ENCODE assay signal across 13 cellular contexts in genomic region chr13:36288794-36289391, GRCh38. TPM values are rescaled to one million over a fixed set of nuclear protein-coding genes. Genes with fewer than 3 reads are reported as not detected.
"Had no signal": no experiment of that assay in that cellular context is flagged by ENCODE, and none has a peak within 500 bp of the region (broad histone marks: within the 10 kb centered on the region; RNA-seq: fewer than 3 reads in every experiment).

No MANE protein-coding gene starts in this region.

- H3K9me3 ChIP-seq: suprapubic skin had no signal

- H3K27ac Mint-ChIP-seq: activated CD4-positive, alpha-beta T cell treated with anti-CD3 and anti-CD28 coated beads, Interleukin-2, amount 10 ng/mL, durations not matched to agents 7 days and 5 days; activated naive CD4-positive, alpha-beta T cell treated with anti-CD3 and anti-CD28 coated beads for 36 hours; nephron progenitor cell; type B pancreatic cell; WTC11 had no signal

- H3K4me1 Mint-ChIP-seq: activated CD4-positive, alpha-beta T cell treated with anti-CD3 and anti-CD28 coated beads, Interleukin-2, amount 10 ng/mL, durations not matched to agents 7 days and 5 days; nephron progenitor cell had no signal

- H3K36me3 ChIP-seq: suprapubic skin had no signal

- H3K4me3 Mint-ChIP-seq: activated CD4-positive, alpha-beta T cell treated with anti-CD3 and anti-CD28 coated beads, Interleukin-2, amount 10 ng/mL, durations not matched to agents 7 days and 5 days; activated naive CD4-positive, alpha-beta T cell treated with anti-CD3 and anti-CD28 coated beads for 36 hours; nephron progenitor cell; type B pancreatic cell; WTC11 had no signal

- DNase-seq: activated CD4-positive, alpha-beta T cell treated with anti-CD3 and anti-CD28 coated beads, Interleukin-2, amount 10 ng/mL, durations not matched to agents 7 days and 5 days; activated CD8-positive, alpha-beta memory T cell treated with anti-CD3 and anti-CD28 coated beads for 24 hours; activated naive CD4-positive, alpha-beta T cell treated with anti-CD3 and anti-CD28 coated beads for 36 hours; foreskin melanocyte; kidney glomerular epithelial cell; nephron progenitor cell; stimulated activated CD4-positive, alpha-beta T cell treated with anti-CD3 and anti-CD28 coated beads, Interleukin-2, amount 100 ng/mL, for 48 hours; stimulated activated naive CD8-positive, alpha-beta T cell treated with anti-CD3 and anti-CD28 coated beads, Interleukin-15, Interleukin-2, amounts not matched to agents 100 U/mL and 50 U/mL, for 24 hours had no signal

- H3K27me3 ChIP-seq: suprapubic skin had no signal

- FAIRE-seq: astrocyte had no signal

- H3K4me3 ChIP-seq: suprapubic skin had no signal

- H3K36me3 Mint-ChIP-seq: type B pancreatic cell had no signal

- ATAC-seq: stimulated activated naive CD8-positive, alpha-beta T cell treated with anti-CD3 and anti-CD28 coated beads, Interleukin-15, Interleukin-2, amounts not matched to agents 100 U/mL and 50 U/mL, for 24 hours; WTC11 had no signal

- H3K27ac ChIP-seq: suprapubic skin had no signal

- H3K4me1 ChIP-seq: suprapubic skin had no signal

RNA-seq across cellular contexts. Expression of gene CCDC169, which starts 8.7 kb away (rescaled TPM):
- polyA plus RNA-seq: liver had no signal
